In the genomic region with DNA sequence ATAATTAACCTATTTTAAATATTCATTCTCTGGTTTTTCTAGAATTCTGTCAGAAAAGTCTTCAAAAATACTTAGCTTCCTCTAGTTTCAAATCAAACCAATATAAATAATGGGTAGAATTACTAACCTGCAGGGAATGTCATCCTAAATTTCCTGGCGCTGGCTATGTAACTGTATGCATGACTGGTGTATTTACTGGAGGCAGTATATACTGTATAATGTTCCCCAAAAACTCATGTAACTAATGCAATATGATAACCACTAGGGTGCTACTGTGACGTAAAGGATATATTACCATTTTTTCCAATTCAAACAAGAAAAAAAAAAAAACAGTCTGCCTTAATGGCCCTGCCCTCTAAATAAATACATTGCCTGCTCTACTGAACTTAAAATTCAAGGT, we compare ENCODE assay signal across 6 cellular contexts.
"Had no signal": no experiment of that assay in that cellular context is flagged by ENCODE, and none has a peak within 500 bp of the region (broad histone marks: within the 10 kb centered on the region; RNA-seq: fewer than 3 reads in every experiment).

No MANE protein-coding gene starts in this region.

- H3K9ac ChIP-seq: KMS-11 had no signal

- H3K4me2 ChIP-seq: KMS-11 had no signal

- H3K27ac ChIP-seq: HL-60, KMS-11 had no signal

- H3K4me3 ChIP-seq: K562 had no signal

- DNase-seq: IMR-90, KBM-7, KG1 had no signal
